Comparison of ENCODE assay signal across 1 cellular context in the genomic region with DNA sequence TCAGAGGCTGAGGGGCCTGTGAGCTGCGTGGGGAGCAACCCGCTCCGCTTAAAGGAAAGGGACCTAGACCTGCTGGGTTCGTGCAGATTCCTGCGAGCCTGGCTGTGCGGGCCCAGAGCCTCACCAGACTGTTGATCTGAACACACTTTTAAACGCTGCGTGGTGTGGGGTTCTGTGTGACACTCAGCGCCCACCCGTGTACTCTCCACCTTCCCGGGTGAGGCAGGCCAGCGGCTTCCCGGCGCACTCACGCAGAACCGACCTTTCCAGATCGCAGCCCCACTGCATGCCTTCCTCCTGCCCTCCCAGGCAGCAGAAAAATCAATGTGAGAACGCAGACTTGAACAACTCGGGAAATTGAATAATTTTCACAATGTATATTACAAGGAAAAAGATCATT.
TF ChIP-seq lines count a peak whose summit lies in the region.

No MANE protein-coding gene starts in this region.

TF ChIP-seq in IMR-90, 13 proteins besides CTCF, POLR2A, EP300 and RAD21:
- no peak for TF ChIP-seq MXI1 (IDR thresholded peaks at IDR 0.05; ENCODE audit: borderline replicate concordance, low read depth, low read length)
